In genomic region chr5:72587909-72588308, GRCh38 we compare ENCODE assay signal across 19 cellular contexts.
DNase-seq lines count a peak whose midpoint lies in the region; ATAC-seq, FAIRE-seq and TF ChIP-seq lines count a peak whose summit lies in the region.
"Had no signal": no experiment of that assay in that cellular context is flagged by ENCODE, and none has a peak within 500 bp of the region (broad histone marks: within the 10 kb centered on the region; RNA-seq: fewer than 3 reads in every experiment).

No MANE protein-coding gene starts in this region.

- POLR2A ChIA-PET in HepG2 (lab: Yijun Ruan, JAX): no interaction called here

- peaks cover 9% of the 10 kb centered on the region for H3K4me1 Mint-ChIP-seq in nephron progenitor cell
- H3K4me1 Mint-ChIP-seq: B cell; stimulated activated memory B cell treated with anti-CD40 and anti-IgM and Interleukin-4, amounts not matched to agents 10 μg/mL and 1 μg/mL and 100 μg/mL, for 72 hours had no signal

- H3K27me3 ChIP-seq in DND-41 (ENCODE audit: insufficient read depth, low read length, poor library complexity) (no peaks in the 10 kb centered on the region), HepG2 (ENCODE audit: control insufficient read depth in 1 of 2, insufficient read depth in 2 of 2, low read length in 2 of 2) (peaks cover 0 to 5% of the 10 kb centered on the region in 2 experiments; a peak in 2 of 5 replicates), esophagus muscularis mucosa (no peaks in the 10 kb centered on the region)
- H3K27me3 ChIP-seq: adrenal gland, vagina had no signal

- H3K36me3 ChIP-seq in DND-41 (ENCODE audit: insufficient read depth, low read length) (no peaks in the 10 kb centered on the region), HepG2 (replicated peaks in 1 of 2; ENCODE audit: control insufficient read depth in 1 of 2, insufficient read depth in 2 of 2, low read length in 2 of 2) (no peaks in the 10 kb centered on the region), esophagus muscularis mucosa (no peaks in the 10 kb centered on the region)
- H3K36me3 ChIP-seq: adrenal gland, vagina had no signal

- no peak for TF ChIP-seq POLR2A in HepG2 (IDR thresholded peaks at IDR 0.05; ENCODE audit: insufficient read depth in 1 of 2, low read depth in 2 of 2, low read length in 2 of 2)
- TF ChIP-seq POLR2A in esophagus muscularis mucosa (IDR thresholded peaks at IDR 0.05; ENCODE audit: low read depth): no peak

- H4K20me1 ChIP-seq in DND-41 (ENCODE audit: insufficient read depth, low read length) (no peaks in the 10 kb centered on the region), HepG2 (ENCODE audit: insufficient read depth, low read length) (no peaks in the 10 kb centered on the region)

- H3K4me3 ChIP-seq in DND-41 (ENCODE audit: low read depth in 1 of 2, low read length in 2 of 2) (no peak overlapping the region), HepG2 (replicated peaks in 1 of 3; ENCODE audit: insufficient read depth in 1 of 3, low read depth in 2 of 3, low read length in 3 of 3) (no peak overlapping the region), esophagus muscularis mucosa (no peak overlapping the region)
- H3K4me3 ChIP-seq: adrenal gland, vagina had no signal

- no peak overlapping the region for H3K4me3 Mint-ChIP-seq in nephron progenitor cell
- H3K4me3 Mint-ChIP-seq: B cell; stimulated activated memory B cell treated with anti-CD40 and anti-IgM and Interleukin-4, amounts not matched to agents 10 μg/mL and 1 μg/mL and 100 μg/mL, for 72 hours; T-helper 17 cell had no signal

- no peak for FAIRE-seq in HepG2 (lab: Jason Lieb, UNC)
- FAIRE-seq: frontal cortex, G401.6 had no signal

- H3K27ac ChIP-seq in DND-41 (ENCODE audit: low read length) (no peak overlapping the region), HepG2 (ENCODE audit: extremely low read length, insufficient read depth, low read length) (no peak overlapping the region), esophagus muscularis mucosa (replicated peaks in 1 of 4) (no peak overlapping the region)
- H3K27ac ChIP-seq: adrenal gland, vagina had no signal

- BruUV-seq in HepG2 (replicated peaks; lab: Mats Ljungman, UMichigan): no TSS peak

- H3K9me3 ChIP-seq in DND-41 (ENCODE audit: insufficient read depth, low read length, severe bottlenecking) (no peaks in the 10 kb centered on the region), HepG2 (ENCODE audit: low read length) (no peaks in the 10 kb centered on the region), esophagus muscularis mucosa (no peaks in the 10 kb centered on the region)
- H3K9me3 ChIP-seq: adrenal gland, vagina had no signal

- H3K4me1 ChIP-seq in DND-41 (ENCODE audit: insufficient read depth, low read length) (no peaks in the 10 kb centered on the region), HepG2 (ENCODE audit: insufficient read depth, low read length) (no peaks in the 10 kb centered on the region), esophagus muscularis mucosa (no peaks in the 10 kb centered on the region)
- H3K4me1 ChIP-seq: vagina had no signal

- CTCF ChIA-PET in HepG2 (lab: Yijun Ruan, JAX; ENCODE audit: low intra/inter-chr PET ratio, low total read pairs): no interaction called here

- WGBS in HepG2 (ENCODE audit: low lambda C conversion rate): 37% methylated on average over 4 of the region's 4 CpGs
- WGBS in esophagus muscularis mucosa: 82% methylated on average over 4 of the region's 4 CpGs

- H3K27ac Mint-ChIP-seq in nephron progenitor cell: peak overlapping the region; percentile 32
- H3K27ac Mint-ChIP-seq: B cell; stimulated activated memory B cell treated with anti-CD40 and anti-IgM and Interleukin-4, amounts not matched to agents 10 μg/mL and 1 μg/mL and 100 μg/mL, for 72 hours; T-helper 17 cell had no signal

- H2AFZ ChIP-seq in DND-41 (ENCODE audit: low read depth, low read length) (0 out of 2 replicates have a peak overlapping the region, but pooled peaks have one; percentile 27), HepG2 (ENCODE audit: low read length) (no peak overlapping the region)

- H3K9ac ChIP-seq in DND-41 (ENCODE audit: low read depth, low read length): no peak overlapping the region
- H3K9ac ChIP-seq in HepG2 (ENCODE audit: insufficient read depth, low read depth, low read length): no peak overlapping the region

- ATAC-seq in DND-41 (ENCODE audit: insufficient read depth, low read depth): no peak
- ATAC-seq in HepG2: no peak
- ATAC-seq: stimulated activated memory B cell treated with anti-CD40 and anti-IgM and Interleukin-4, amounts not matched to agents 10 μg/mL and 1 μg/mL and 100 μg/mL, for 72 hours; T-helper 17 cell had no signal

- H3K4me2 ChIP-seq in DND-41 (ENCODE audit: insufficient read depth, low read length) (no peak overlapping the region), HepG2 (ENCODE audit: low read depth, low read length) (no peak overlapping the region)

- no peaks in the 10 kb centered on the region for H3K79me2 ChIP-seq in DND-41 (ENCODE audit: insufficient read depth, low read length)
- H3K79me2 ChIP-seq in HepG2 (ENCODE audit: insufficient read depth, low read length): no peaks in the 10 kb centered on the region

- intact Hi-C loops in HepG2 (cut with micrococcal nuclease; ENCODE audit: unreplicated experiment): no loop called here
- intact Hi-C loops in esophagus muscularis mucosa (cut with DNase I): no loop called here

- TF ChIP-seq CTCF in DND-41 (IDR thresholded peaks at IDR 0.05; ENCODE audit: borderline replicate concordance, extremely low read depth, low read length, poor library complexity, severe bottlenecking) (no peak), nephron progenitor cell (IDR thresholded peaks at IDR 0.05) (no peak), HepG2 (CRISPR knock-in tag; IDR thresholded peaks at IDR 0.05) (no peak), esophagus muscularis mucosa (IDR thresholded peaks at IDR 0.05) (no peak)

- DNase-seq in DND-41: no peak
- peak; percentile 17 for DNase-seq in dermis blood vessel endothelial cell
- no peak for DNase-seq in nephron progenitor cell
- no peak for DNase-seq in HepG2 (ENCODE audit: low spot score)
- DNase-seq in NCI-H446 treated with DMSO at 0.1 percent for 48 hours (lab: John Stamatoyannopoulos, UW): no peak
- no peak for DNase-seq in effector CD8-positive, alpha-beta T cell (lab: John Stamatoyannopoulos, UW)
- no peak for DNase-seq in esophagus muscularis mucosa (ENCODE audit: extremely low spot score)
- DNase-seq: activated CD4-positive, alpha-beta T cell treated with anti-CD3 and anti-CD28 coated beads, Interleukin-2, amount 50 U/mL, for 1 hour; adrenal gland; NCI-H1092; NCI-H446; stimulated activated CD4-positive, alpha-beta T cell treated with anti-CD3 and anti-CD28 coated beads, Interleukin-4, amount 100 ng/mL, for 24 hours; T-helper 17 cell had no signal

- no peak for TF ChIP-seq RAD21 in Ishikawa (IDR thresholded peaks at IDR 0.05; ENCODE audit: low read depth)
- no peak for TF ChIP-seq RAD21 in HepG2 (CRISPR knock-in tag; IDR thresholded peaks at IDR 0.05)

- no peaks in the 10 kb centered on the region for H3K9me3 Mint-ChIP-seq in nephron progenitor cell
- H3K9me3 Mint-ChIP-seq: stimulated activated memory B cell treated with anti-CD40 and anti-IgM and Interleukin-4, amounts not matched to agents 10 μg/mL and 1 μg/mL and 100 μg/mL, for 72 hours had no signal

- peaks cover 10% of the 10 kb centered on the region for H3K27me3 Mint-ChIP-seq in nephron progenitor cell (ENCODE audit: low read depth, poor library complexity)
- H3K27me3 Mint-ChIP-seq: T-helper 17 cell had no signal

- TF ChIP-seq EP300 in Ishikawa (IDR thresholded peaks at IDR 0.05; ENCODE audit: borderline replicate concordance) (no peak), HepG2 (IDR thresholded peaks at IDR 0.05; ENCODE audit: low read depth in 2 of 2, low read length in 2 of 2) (no peak), HepG2 (CRISPR knock-in tag; IDR thresholded peaks at IDR 0.05; ENCODE audit: borderline replicate concordance) (no peak), esophagus muscularis mucosa (IDR thresholded peaks at IDR 0.05) (no peak)

- in situ Hi-C loops in HepG2 (cut with HindIII; ENCODE audit: extremely low pct_ligation_motif_present, low pct_unique_long_range_greater_than_20kb): no loop called here

- H3K36me3 Mint-ChIP-seq in nephron progenitor cell (ENCODE audit: low read depth): no peaks in the 10 kb centered on the region
- H3K36me3 Mint-ChIP-seq: stimulated activated memory B cell treated with anti-CD40 and anti-IgM and Interleukin-4, amounts not matched to agents 10 μg/mL and 1 μg/mL and 100 μg/mL, for 72 hours had no signal

TF ChIP-seq in Ishikawa, 13 proteins besides CTCF, POLR2A, EP300 and RAD21:
- TF ChIP-seq CREB1 (IDR thresholded peaks at IDR 0.05; ENCODE audit: low read depth) (no peak), USF1 (IDR thresholded peaks at IDR 0.05) (0 out of 2 replicates have a peak, but pooled peaks have one; percentile 33), ZBTB7A (IDR thresholded peaks at IDR 0.05; ENCODE audit: low read depth) (no peak), TEAD4 (IDR thresholded peaks at IDR 0.05) (no peak), TCF12 (IDR thresholded peaks at IDR 0.05; ENCODE audit: low read depth) (no peak), CEBPB (IDR thresholded peaks at IDR 0.05) (no peak)

TF ChIP-seq in HepG2, 621 proteins besides CTCF, POLR2A, EP300 and RAD21 (continues in another document):
- no peak for TF ChIP-seq ZNF430 (CRISPR knock-in tag; IDR thresholded peaks at IDR 0.05)
- TF ChIP-seq ZNF737 (CRISPR knock-in tag; IDR thresholded peaks at IDR 0.05; ENCODE audit: borderline replicate concordance): no peak
